In genomic region chr4:156765277-156765676, GRCh38 we compare ENCODE assay signal across 19 cellular contexts.
"Had no signal": no experiment of that assay in that cellular context is flagged by ENCODE, and none has a peak within 500 bp of the region (broad histone marks: within the 10 kb centered on the region; RNA-seq: fewer than 3 reads in every experiment).

No MANE protein-coding gene starts in this region.

- H3K9me3 ChIP-seq: gastroesophageal sphincter, transverse colon, vagina had no signal

- H3K27me3 ChIP-seq: gastroesophageal sphincter, transverse colon, vagina had no signal

- H3K27ac ChIP-seq: coronary artery, gastroesophageal sphincter, transverse colon, vagina had no signal

- H3K27ac Mint-ChIP-seq: activated T-cell treated with anti-CD3 and anti-CD28 coated beads, Interleukin-2, amount 50 U/mL, for 72 hours; immature natural killer cell; progenitor cell of endocrine pancreas; stimulated activated naive CD8-positive, alpha-beta T cell treated with anti-CD3 and anti-CD28 coated beads, Interleukin-15, Interleukin-2, amounts not matched to agents 100 ng/mL and 50 ng/mL, for 24 hours; T-helper 2 cell treated with Interferon-gamma antibody and Interleukin-4, amounts not matched to agents 5 μg/mL and 100 μg/mL, for 36 hours had no signal

- H3K36me3 ChIP-seq: transverse colon, vagina had no signal

- ATAC-seq: activated T-cell treated with anti-CD3 and anti-CD28 coated beads, Interleukin-2, amount 50 U/mL, for 72 hours; gastroesophageal sphincter; left cardiac atrium had no signal

- H3K9me3 Mint-ChIP-seq: activated T-cell treated with anti-CD3 and anti-CD28 coated beads, Interleukin-2, amount 50 U/mL, for 72 hours; nephron; stimulated activated naive CD8-positive, alpha-beta T cell treated with anti-CD3 and anti-CD28 coated beads, Interleukin-15, Interleukin-2, amounts not matched to agents 100 ng/mL and 50 ng/mL, for 24 hours; T-helper 2 cell treated with Interferon-gamma antibody and Interleukin-4, amounts not matched to agents 5 μg/mL and 100 μg/mL, for 36 hours had no signal

- H3K4me3 Mint-ChIP-seq: activated T-cell treated with anti-CD3 and anti-CD28 coated beads, Interleukin-2, amount 50 U/mL, for 72 hours; immature natural killer cell; nephron; stimulated activated naive CD8-positive, alpha-beta T cell treated with anti-CD3 and anti-CD28 coated beads, Interleukin-15, Interleukin-2, amounts not matched to agents 100 ng/mL and 50 ng/mL, for 24 hours; T-helper 2 cell treated with Interferon-gamma antibody and Interleukin-4, amounts not matched to agents 5 μg/mL and 100 μg/mL, for 36 hours had no signal

- H3K4me3 ChIP-seq: coronary artery, gastroesophageal sphincter, lung, transverse colon, vagina had no signal

- H3K27me3 Mint-ChIP-seq: progenitor cell of endocrine pancreas; stimulated activated naive CD8-positive, alpha-beta T cell treated with anti-CD3 and anti-CD28 coated beads, Interleukin-15, Interleukin-2, amounts not matched to agents 100 ng/mL and 50 ng/mL, for 24 hours had no signal

- H3K36me3 Mint-ChIP-seq: immature natural killer cell had no signal

- DNase-seq: activated CD4-positive, alpha-beta T cell treated with anti-CD3 and anti-CD28 coated beads, Interleukin-2, amount 50 U/mL, for 4 hours; activated effector memory CD4-positive, alpha-beta T cell treated with anti-CD3 and anti-CD28 coated beads, Interleukin-2, amount 50 U/mL, for 16 hours; activated naive CD4-positive, alpha-beta T cell treated with anti-CD3 and anti-CD28 coated beads, Interleukin-2, amount 50 U/mL, for 16 hours; activated T-cell treated with anti-CD3 and anti-CD28 coated beads, Interleukin-2, amount 50 U/mL, for 72 hours; central memory CD4-positive, alpha-beta T cell; erythroblast; immature natural killer cell; left cardiac atrium; midbrain; nucleus accumbens; transverse colon had no signal

- H3K4me1 Mint-ChIP-seq: immature natural killer cell had no signal
